Comparison of ENCODE assay signal across 12 cellular contexts in the genomic region with DNA sequence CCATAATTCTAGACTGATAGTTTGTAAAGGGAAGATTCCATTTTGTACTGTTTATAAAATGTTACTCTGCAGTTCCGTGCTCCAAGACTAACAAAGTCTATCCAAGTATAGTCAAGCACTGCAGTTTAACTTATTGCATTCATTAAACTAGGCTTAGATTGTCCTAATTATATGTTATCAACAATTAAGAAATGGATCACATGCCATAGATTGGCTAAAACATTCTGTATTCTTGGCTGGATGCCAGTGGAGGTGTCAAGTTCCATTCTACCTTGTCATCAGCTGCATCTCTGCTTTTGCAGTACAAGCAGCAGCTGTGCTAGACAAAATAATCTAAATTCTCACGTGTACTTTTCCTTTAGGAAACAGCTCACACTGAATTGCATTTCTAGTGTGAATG.
DNase-seq lines count a peak whose midpoint lies in the region; ATAC-seq and TF ChIP-seq lines count a peak whose summit lies in the region.
"Had no signal": no experiment of that assay in that cellular context is flagged by ENCODE, and none has a peak within 500 bp of the region (broad histone marks: within the 10 kb centered on the region; RNA-seq: fewer than 3 reads in every experiment).

No MANE protein-coding gene starts in this region.

- H3K4me3 ChIP-seq in RWPE2 (ENCODE audit: severe bottlenecking) (no peak overlapping the region), BE2C (ENCODE audit: low read depth, low read length) (no peak overlapping the region)

- H3K36me3 ChIP-seq in RWPE2 (ENCODE audit: low read depth): no peaks in the 10 kb centered on the region
- H3K36me3 ChIP-seq in BE2C: no peaks in the 10 kb centered on the region

- no peaks in the 10 kb centered on the region for H3K9me3 ChIP-seq in RWPE2 (ENCODE audit: severe bottlenecking)
- H3K9me3 ChIP-seq in BE2C: no peaks in the 10 kb centered on the region

- H3K27me3 ChIP-seq in RWPE2 (ENCODE audit: insufficient read depth, poor library complexity, severe bottlenecking) (peaks cover 9% of the 10 kb centered on the region), BE2C (no peaks in the 10 kb centered on the region)

- TF ChIP-seq CTCF in RWPE2 (IDR thresholded peaks at IDR 0.05; ENCODE audit: poor library complexity, severe bottlenecking) (no peak), BE2C (IDR thresholded peaks at IDR 0.05; ENCODE audit: low read depth, low read length) (no peak)

- DNase-seq in ELR (ENCODE audit: low read depth) (peak; percentile 3), NCI-H146 treated with DMSO at 0.1 percent for 48 hours (lab: John Stamatoyannopoulos, UW; ENCODE audit: unreplicated experiment) (peak; percentile 72), RWPE2 (ENCODE audit: low spot score) (no peak), left kidney (ENCODE audit: low read depth, low spot score) (peak; percentile 77), HK-2 (ENCODE audit: unreplicated experiment) (no peak), BE2C (no peak)
- DNase-seq: central memory CD4-positive, alpha-beta T cell; stimulated activated CD4-positive, alpha-beta T cell treated with anti-CD3 and anti-CD28 coated beads, Interleukin-2, amount 100 ng/mL, for 24 hours had no signal

- H3K27ac ChIP-seq in RWPE2 (ENCODE audit: poor library complexity, severe bottlenecking): no peak overlapping the region

- H3K4me1 ChIP-seq in RWPE2 (ENCODE audit: insufficient read depth, poor library complexity, severe bottlenecking) (no peaks in the 10 kb centered on the region), BE2C (no peaks in the 10 kb centered on the region)

- ATAC-seq in RWPE2 (ENCODE audit: low read depth) (0 out of 3 replicates have a peak, but pooled peaks have one; percentile 46), HG03095 (IDR thresholded peaks at IDR 0.05; ENCODE audit: unreplicated experiment) (no peak), HG03342 (IDR thresholded peaks at IDR 0.05; ENCODE audit: unreplicated experiment) (no peak)
- ATAC-seq: natural killer cell treated with Interleukin-12 subunit alpha and Interleukin-12 subunit beta and Interleukin-15 and Interleukin-18, amount 100 ng/mL, for 72 hours; SK-N-SH treated with all-trans-retinoic acid at 6 μM for 48 hours had no signal

Comparison
In these comparisons a context has a peak if more than half of its experiments do, and no peak if none do; other contexts are left out.
1. DNase-seq: peak in ELR (single experiment), NCI-H146 treated with DMSO at 0.1 percent for 48 hours (single experiment) and left kidney (single experiment); none in RWPE2 (single experiment), HK-2 (single experiment) and BE2C (single experiment).